ENCODE assay signal across 12 cellular contexts in the genomic region with DNA sequence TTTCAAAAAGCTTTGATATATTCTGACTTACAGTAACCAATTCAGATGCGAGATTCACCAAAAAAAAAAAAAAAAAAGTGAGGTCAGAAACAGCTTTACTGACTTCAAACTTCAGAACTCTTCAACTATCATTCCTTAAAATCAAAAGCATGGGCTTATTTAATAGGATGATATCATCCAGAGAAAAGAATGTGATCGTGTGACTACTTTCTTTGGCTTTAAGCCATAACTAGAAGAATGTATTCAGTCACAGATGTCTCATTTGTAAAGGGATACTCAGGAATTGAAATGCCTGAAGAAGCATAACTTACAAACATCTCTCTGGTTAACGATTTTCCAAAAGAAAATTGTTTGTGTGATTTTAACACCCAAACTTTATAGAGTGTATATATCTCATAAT. TPM values are rescaled to one million over a fixed set of nuclear protein-coding genes. Genes with fewer than 3 reads are reported as not detected.
DNase-seq lines count a peak whose midpoint lies in the region; ATAC-seq and TF ChIP-seq lines count a peak whose summit lies in the region.
"Had no signal": no experiment of that assay in that cellular context is flagged by ENCODE, and none has a peak within 500 bp of the region (broad histone marks: within the 10 kb centered on the region; RNA-seq: fewer than 3 reads in every experiment).

No MANE protein-coding gene starts in this region.

- BruUV-seq in OCI-LY7 (replicated peaks; lab: Mats Ljungman, UMichigan), result no TSS peak

- no peaks in the 10 kb centered on the region for H3K79me2 ChIP-seq in OCI-LY7 (ENCODE audit: insufficient read depth, low read depth, low read length)

- H3K4me3 ChIP-seq in OCI-LY7 (ENCODE audit: low read depth, low read length, poor library complexity, severe bottlenecking), result peak overlapping the region; percentile 35
- H3K4me3 ChIP-seq in epithelial cell of esophagus (ENCODE audit: low read length), result no peak overlapping the region
- no peak overlapping the region for H3K4me3 ChIP-seq in psoas muscle
- H3K4me3 ChIP-seq: right atrium auricular region had no signal

- intact Hi-C loops in OCI-LY7 (cut with micrococcal nuclease; ENCODE audit: unreplicated experiment), result no loop called here
- intact Hi-C loops in psoas muscle (cut with DNase I), result no loop called here

- no peaks in the 10 kb centered on the region for H3K27me3 ChIP-seq in psoas muscle (ENCODE audit: insufficient read depth in 3 of 3, low read length in 2 of 3)
- H3K27me3 ChIP-seq: right atrium auricular region had no signal

- peak overlapping the region; percentile 83 for H3K27ac ChIP-seq in OCI-LY7 (ENCODE audit: low read depth, low read length, poor library complexity, severe bottlenecking)
- no peak overlapping the region for H3K27ac ChIP-seq in psoas muscle
- H3K27ac ChIP-seq: right atrium auricular region had no signal

- H4K20me1 ChIP-seq in OCI-LY7 (ENCODE audit: insufficient read depth, low read length), result no peaks in the 10 kb centered on the region

- H3K4me2 ChIP-seq in OCI-LY7 (ENCODE audit: low read length), result peak overlapping the region; percentile 63

- ATAC-seq in psoas muscle, result peak in 3 of 4 donors; percentile 43 to 53 (median 43)
- no peak for ATAC-seq in GM21390 (IDR thresholded peaks at IDR 0.05; ENCODE audit: unreplicated experiment)
- no peak for ATAC-seq in HG02642 (IDR thresholded peaks at IDR 0.05; ENCODE audit: poor library complexity, unreplicated experiment)
- ATAC-seq in GM18909 (IDR thresholded peaks at IDR 0.05; ENCODE audit: poor library complexity, unreplicated experiment), result no peak
- ATAC-seq: left ventricle myocardium superior had no signal

- H3K9me3 ChIP-seq in OCI-LY7 (ENCODE audit: low read length) (no peaks in the 10 kb centered on the region), psoas muscle (no peaks in the 10 kb centered on the region)
- H3K9me3 ChIP-seq: right atrium auricular region had no signal

- WGBS in psoas muscle, 3 donors, result 26 to 28% (median 27%) methylated on average over 3 of the region's 3 CpGs

- peaks cover 62% of the 10 kb centered on the region for H3K4me1 ChIP-seq in OCI-LY7 (ENCODE audit: insufficient read depth, low read length, poor library complexity, severe bottlenecking)
- peaks cover 5% of the 10 kb centered on the region for H3K4me1 ChIP-seq in psoas muscle
- H3K4me1 ChIP-seq: right atrium auricular region had no signal

- H2AFZ ChIP-seq in OCI-LY7 (ENCODE audit: low read length), result peak overlapping the region; percentile 81; the same call in 1 of the 2 replicates

- DNase-seq in ELR (ENCODE audit: low read depth), result peak; percentile 65
- no peak for DNase-seq in OCI-LY7 (ENCODE audit: low spot score)
- peak; percentile 83 for DNase-seq in epithelial cell of esophagus (ENCODE audit: low read depth)
- DNase-seq in psoas muscle, result no peak
- no peak for DNase-seq in occipital lobe (lab: John Stamatoyannopoulos, UW)
- DNase-seq: activated gamma-delta T cell, left ventricle myocardium superior, NCI-H187 had no signal

- POLR2A ChIA-PET in OCI-LY7 (lab: Charles Lee), result interaction anchor here (0.8 to 9.1 kb wide), 2 partner anchors 12 kb away, joined by 3 to 95 read pairs; partner anchors contain the start of gene TPK1

- CTCF ChIA-PET in OCI-LY7 (lab: Charles Lee; ENCODE audit: unreplicated experiment), result no interaction called here

- no peaks in the 10 kb centered on the region for H3K9me2 ChIP-seq in OCI-LY7 (ENCODE audit: insufficient read depth, low read length)

- H3K36me3 ChIP-seq in OCI-LY7 (ENCODE audit: insufficient read depth, low read length) (no peaks in the 10 kb centered on the region), psoas muscle (ENCODE audit: insufficient read depth in 1 of 2, low read depth in 1 of 2) (no peaks in the 10 kb centered on the region)
- H3K36me3 ChIP-seq: right atrium auricular region had no signal

- no peak for TF ChIP-seq CTCF in OCI-LY7 (conservative IDR thresholded peaks at IDR 0.05; ENCODE audit: low read length)
- TF ChIP-seq CTCF in epithelial cell of esophagus (IDR thresholded peaks at IDR 0.05; ENCODE audit: insufficient read depth, low read depth, low read length, missing control alignments), result no peak
- TF ChIP-seq CTCF in psoas muscle (IDR thresholded peaks at IDR 0.05), result no peak

RNA-seq across cellular contexts. Expression of gene TPK1, which starts 11.5 kb away (rescaled TPM):
- total RNA-seq in OCI-LY7 (2014; rRNA removed; shearing (Covaris generic)), result 5.0 and 6.7 TPM in 2 replicates
- total RNA-seq in OCI-LY7 (2022), result 11.5 and 12.5 TPM in 2 replicates
- 1 to 10 TPM; 2.5 to 5.1 (median 3.7) TPM for total RNA-seq in psoas muscle
- 1 to 10 TPM; 1.7 to 2.3 (median 2.1) TPM for polyA plus RNA-seq in psoas muscle
- total RNA-seq in occipital lobe, result 5.6 TPM

Comparison
In these comparisons a context has a peak if more than half of its experiments do, and no peak if none do; other contexts are left out.
1. DNase-seq: peak in ELR (single experiment) and epithelial cell of esophagus (single experiment); none in OCI-LY7 (single experiment), psoas muscle (0 of 2) and occipital lobe (single experiment).
2. ATAC-seq: peak in psoas muscle (3 of 4); none in GM21390 (single experiment), HG02642 (single experiment) and GM18909 (single experiment).